In genomic region chr19:35716985-35717664, GRCh38 we compare ENCODE assay signal across 8 cellular contexts. TPM values are rescaled to one million over a fixed set of nuclear protein-coding genes. Genes with fewer than 3 reads are reported as not detected.
A peak's percentile ranks its signal among the peaks of the same experiment; 100 is the strongest.
DNase-seq lines count a peak whose midpoint lies in the region; ATAC-seq and TF ChIP-seq lines count a peak whose summit lies in the region.

No MANE protein-coding gene starts in this region.

- H3K27ac Mint-ChIP-seq in T-helper 2 cell treated with Interferon-gamma antibody and Interleukin-4, amounts not matched to agents 5 μg/mL and 100 μg/mL, for 36 hours: peak overlapping the region; percentile 94

- H2AFZ ChIP-seq in hepatocyte: peak overlapping the region; percentile 81

- peak; percentile 61 for ATAC-seq in HG02840 (IDR thresholded peaks at IDR 0.05; ENCODE audit: low FRiP score, unreplicated experiment)

- no peaks in the 10 kb centered on the region for H3K36me3 ChIP-seq in hepatocyte (replicated peaks; ENCODE audit: insufficient read depth, low read depth)

- H4K20me1 ChIP-seq in hepatocyte (ENCODE audit: insufficient read depth, poor library complexity, severe bottlenecking): peaks cover 25% of the 10 kb centered on the region

- H3K4me1 Mint-ChIP-seq in T-helper 2 cell treated with Interferon-gamma antibody and Interleukin-4, amounts not matched to agents 5 μg/mL and 100 μg/mL, for 36 hours (ENCODE audit: low read depth): peaks cover 43% of the 10 kb centered on the region

- H3K9me3 ChIP-seq in hepatocyte (ENCODE audit: low read depth): no peaks in the 10 kb centered on the region

- no peaks in the 10 kb centered on the region for H3K9me2 ChIP-seq in hepatocyte (replicated peaks; ENCODE audit: insufficient read depth)

- peaks cover 45% of the 10 kb centered on the region for H3K79me2 ChIP-seq in hepatocyte

- no peaks in the 10 kb centered on the region for H3K27me3 ChIP-seq in hepatocyte

- H3K27me3 Mint-ChIP-seq in T-helper 2 cell treated with Interferon-gamma antibody and Interleukin-4, amounts not matched to agents 5 μg/mL and 100 μg/mL, for 36 hours (ENCODE audit: low read depth): no peaks in the 10 kb centered on the region

- in situ Hi-C loops in GM13977 (cut with MboI; ENCODE audit: low pct_unique_long_range_greater_than_20kb, low sequenced_read_pairs, unreplicated experiment): no loop called here

- peak overlapping the region; percentile 43 for H3K4me3 ChIP-seq in hepatocyte
- H3K4me3 ChIP-seq in retinal pigment epithelial cell (ENCODE audit: low read length): peak overlapping the region; percentile 77

- TF ChIP-seq CTCF in GM13977 (IDR thresholded peaks at IDR 0.05; ENCODE audit: extremely low read depth, insufficient read depth, missing control alignments): peak; percentile 69
- peak; percentile 90 for TF ChIP-seq CTCF in hepatocyte (IDR thresholded peaks at IDR 0.05; ENCODE audit: poor library complexity)
- TF ChIP-seq CTCF in retinal pigment epithelial cell (conservative IDR thresholded peaks at IDR 0.05; ENCODE audit: low read depth, low read length): peak; percentile 81

- H3K4me1 ChIP-seq in hepatocyte (ENCODE audit: insufficient read depth): peaks cover 15% of the 10 kb centered on the region

- peak overlapping the region; percentile 89 for H3K27ac ChIP-seq in hepatocyte

- peaks cover 38% of the 10 kb centered on the region for H3K36me3 Mint-ChIP-seq in T-helper 2 cell treated with Interferon-gamma antibody and Interleukin-4, amounts not matched to agents 5 μg/mL and 100 μg/mL, for 36 hours (ENCODE audit: low read depth)

- no peaks in the 10 kb centered on the region for H3K9me3 Mint-ChIP-seq in T-helper 2 cell treated with Interferon-gamma antibody and Interleukin-4, amounts not matched to agents 5 μg/mL and 100 μg/mL, for 36 hours

- H3K4me3 Mint-ChIP-seq in T-helper 2 cell treated with Interferon-gamma antibody and Interleukin-4, amounts not matched to agents 5 μg/mL and 100 μg/mL, for 36 hours: peak overlapping the region; percentile 89

- H3K4me2 ChIP-seq in hepatocyte: peak overlapping the region; percentile 89

- 1% methylated on average over 27 of the region's 61 CpGs for WGBS in hepatocyte (ENCODE audit: low lambda C conversion rate, missing lambda C conversion rate)

- no peak for DNase-seq in GM13977 (ENCODE audit: low spot score)
- DNase-seq in NCI-H146 treated with DMSO at 0.1 percent for 48 hours (lab: John Stamatoyannopoulos, UW; ENCODE audit: unreplicated experiment): peak; percentile 98
- DNase-seq in T-helper 2 cell treated with Interferon-gamma antibody and Interleukin-4, amounts not matched to agents 5 μg/mL and 100 μg/mL, for 36 hours (ENCODE audit: low spot score): peak; percentile 88
- DNase-seq in astrocyte of the hippocampus (ENCODE audit: low read depth, low spot score): peak; percentile 92
- peak; percentile 94 for DNase-seq in hepatocyte (ENCODE audit: low spot score)
- DNase-seq in retinal pigment epithelial cell (ENCODE audit: low read depth): peak; percentile 83
- no peak for DNase-seq in iPS-NIHi7 (ENCODE audit: extremely low spot score)

RNA-seq across cellular contexts. Expression of gene KMT2B, which starts 0.7 kb away (rescaled TPM):
- 6.9 and 12.8 TPM in 2 replicates for total RNA-seq in hepatocyte
- polyA plus RNA-seq in hepatocyte: 9.3 and 10.7 TPM in 2 replicates

RNA-seq across cellular contexts. Expression of gene ZBTB32, which starts 12.8 kb away (rescaled TPM):
- total RNA-seq in hepatocyte: not detected in 2 replicates
- 0.11 and 0.80 TPM in 2 replicates for polyA plus RNA-seq in hepatocyte

RNA-seq across cellular contexts. Expression of gene IGFLR1, which starts 25.1 kb away (rescaled TPM):
- 3.6 and 5.6 TPM in 2 replicates for total RNA-seq in hepatocyte
- polyA plus RNA-seq in hepatocyte: 4.5 and 4.6 TPM in 2 replicates

RNA-seq across cellular contexts. Expression of gene U2AF1L4, which starts 28.1 kb away (rescaled TPM):
- total RNA-seq in hepatocyte: 11.4 and 27.4 TPM in 2 replicates
- 60.7 and 76.0 TPM in 2 replicates for polyA plus RNA-seq in hepatocyte

RNA-seq across cellular contexts. Expression of gene PSENEN, which starts 28.3 kb away (rescaled TPM):
- total RNA-seq in hepatocyte: 24.8 and 39.1 TPM in 2 replicates
- polyA plus RNA-seq in hepatocyte: 106 and 127 TPM in 2 replicates

Comparison
In these comparisons a context has a peak if more than half of its experiments do, and no peak if none do; other contexts are left out.
1. DNase-seq: peak in NCI-H146 treated with DMSO at 0.1 percent for 48 hours (single experiment), T-helper 2 cell treated with Interferon-gamma antibody and Interleukin-4, amounts not matched to agents 5 μg/mL and 100 μg/mL, for 36 hours (single experiment), astrocyte of the hippocampus (single experiment), hepatocyte (single experiment) and retinal pigment epithelial cell (single experiment); none in GM13977 (single experiment) and iPS-NIHi7 (single experiment).
2. Peak in every context shown above with its lines, with median percentiles within 50 percentile points of each other: CTCF ChIP-seq.